Comparison of ENCODE assay signal across 9 cellular contexts in the genomic region with DNA sequence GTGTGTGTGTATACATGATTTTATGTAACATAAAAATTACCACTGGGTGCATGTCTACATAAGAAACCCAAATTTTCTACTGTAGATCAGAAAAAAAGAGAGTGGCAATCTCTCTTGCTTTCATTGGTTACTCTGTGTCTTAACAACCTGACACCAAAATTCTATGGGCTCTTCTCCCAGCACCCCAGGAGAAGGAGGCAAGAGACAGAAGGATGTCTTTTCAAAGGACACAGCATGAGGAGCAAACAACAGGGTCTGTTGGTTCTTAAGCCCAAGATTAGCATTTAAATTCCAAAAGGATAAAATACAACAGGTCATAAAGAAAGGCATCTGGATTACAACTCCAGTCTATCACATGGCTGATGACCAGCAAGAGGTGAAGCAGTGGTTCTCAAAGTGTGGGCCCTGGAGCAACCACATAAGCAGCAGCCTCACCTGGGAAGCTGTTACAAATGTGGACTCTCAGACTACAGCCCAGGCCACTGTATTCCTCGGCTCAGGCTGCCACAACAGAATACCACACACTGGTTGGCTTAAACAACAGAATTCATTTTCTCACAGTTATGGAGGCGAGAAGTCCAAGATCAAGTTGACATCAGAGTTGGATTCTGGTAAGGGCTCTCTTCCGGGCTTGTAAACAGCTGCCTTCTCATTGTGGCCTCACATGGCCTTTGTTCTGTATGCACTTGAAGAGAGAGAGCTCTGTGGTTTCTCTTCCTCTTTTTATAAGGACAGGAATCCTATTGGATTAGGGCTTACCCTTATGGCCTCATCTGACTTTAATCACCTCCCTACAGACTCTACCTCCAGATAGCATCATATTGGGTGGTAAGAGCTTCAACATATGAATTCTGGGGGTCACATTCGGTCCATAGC.
A peak's percentile ranks its signal among the peaks of the same experiment; 100 is the strongest.
DNase-seq lines count a peak whose midpoint lies in the region; ATAC-seq lines count a peak whose summit lies in the region.
"Had no signal": no experiment of that assay in that cellular context is flagged by ENCODE, and none has a peak within 500 bp of the region (broad histone marks: within the 10 kb centered on the region; RNA-seq: fewer than 3 reads in every experiment).

No MANE protein-coding gene starts in this region.

- DNase-seq in DMS153 (lab: John Stamatoyannopoulos, UW), result peak; percentile 95
- no peak for DNase-seq in activated T-helper 1 cell treated with anti-CD3 and anti-CD28 coated beads, Interleukin-12 subunit alpha, Interleukin-12 subunit beta, Interleukin-2, Interleukin-4 antibody, amounts not matched to agents 30 ng/mL and 10 ng/mL and 1 ng/mL, durations not matched to agents 14 hours and 24 hours and 36 hours (ENCODE audit: low spot score)
- no peak for DNase-seq in ACHN
- DNase-seq in T1000 (lab: John Stamatoyannopoulos, UW), result no peak
- no peak for DNase-seq in activated CD8-positive, alpha-beta memory T cell treated with anti-CD3 and anti-CD28 coated beads, Interleukin-2, amount 50 U/mL, for 48 hours
- DNase-seq in DMS79 treated with DMSO at 0.1 percent for 48 hours (lab: John Stamatoyannopoulos, UW), result no peak
- DNase-seq: foreskin fibroblast had no signal

- H3K36me3 Mint-ChIP-seq in activated T-helper 1 cell treated with anti-CD3 and anti-CD28 coated beads, Interleukin-12 subunit alpha, Interleukin-12 subunit beta, Interleukin-2, Interleukin-4 antibody, amounts not matched to agents 30 ng/mL and 10 ng/mL and 1 ng/mL, durations not matched to agents 14 hours and 24 hours and 36 hours (ENCODE audit: low read depth), result peaks cover 3% of the 10 kb centered on the region

- H3K27ac Mint-ChIP-seq in activated T-helper 1 cell treated with anti-CD3 and anti-CD28 coated beads, Interleukin-12 subunit alpha, Interleukin-12 subunit beta, Interleukin-2, Interleukin-4 antibody, amounts not matched to agents 30 ng/mL and 10 ng/mL and 1 ng/mL, durations not matched to agents 14 hours and 24 hours and 36 hours, result peak overlapping the region; percentile 27

- intact Hi-C loops in activated T-helper 1 cell treated with anti-CD3 and anti-CD28 coated beads, Interleukin-12 subunit alpha, Interleukin-12 subunit beta, Interleukin-2, Interleukin-4 antibody, amounts not matched to agents 30 ng/mL and 10 ng/mL and 1 ng/mL, durations not matched to agents 14 hours and 24 hours and 36 hours (cut with micrococcal nuclease), result loop anchor here (1.0 to 10.0 kb wide), 2 partner anchors 20 to 132 kb away; no protein-coding TSS in a partner anchor

- in situ Hi-C loops in ACHN (cut with HindIII; ENCODE audit: low pct_ligation_motif_present, low pct_unique_long_range_greater_than_20kb, low sequenced_read_pairs), result no loop called here

- peaks cover 8% of the 10 kb centered on the region for H3K9me3 Mint-ChIP-seq in activated T-helper 1 cell treated with anti-CD3 and anti-CD28 coated beads, Interleukin-12 subunit alpha, Interleukin-12 subunit beta, Interleukin-2, Interleukin-4 antibody, amounts not matched to agents 30 ng/mL and 10 ng/mL and 1 ng/mL, durations not matched to agents 14 hours and 24 hours and 36 hours

- H3K4me3 Mint-ChIP-seq in activated T-helper 1 cell treated with anti-CD3 and anti-CD28 coated beads, Interleukin-12 subunit alpha, Interleukin-12 subunit beta, Interleukin-2, Interleukin-4 antibody, amounts not matched to agents 30 ng/mL and 10 ng/mL and 1 ng/mL, durations not matched to agents 14 hours and 24 hours and 36 hours, result no peak overlapping the region

- peaks cover 36% of the 10 kb centered on the region for H3K4me1 Mint-ChIP-seq in activated T-helper 1 cell treated with anti-CD3 and anti-CD28 coated beads, Interleukin-12 subunit alpha, Interleukin-12 subunit beta, Interleukin-2, Interleukin-4 antibody, amounts not matched to agents 30 ng/mL and 10 ng/mL and 1 ng/mL, durations not matched to agents 14 hours and 24 hours and 36 hours (ENCODE audit: low read depth)

- ATAC-seq in GM21381 (IDR thresholded peaks at IDR 0.05; ENCODE audit: unreplicated experiment), result peak; percentile 84
- peak; percentile 90 for ATAC-seq in HG03565 (IDR thresholded peaks at IDR 0.05; ENCODE audit: unreplicated experiment)

- H3K27me3 Mint-ChIP-seq in activated T-helper 1 cell treated with anti-CD3 and anti-CD28 coated beads, Interleukin-12 subunit alpha, Interleukin-12 subunit beta, Interleukin-2, Interleukin-4 antibody, amounts not matched to agents 30 ng/mL and 10 ng/mL and 1 ng/mL, durations not matched to agents 14 hours and 24 hours and 36 hours (ENCODE audit: insufficient read depth), result peaks cover 2% of the 10 kb centered on the region
